8 cellular contexts compared by ENCODE assay signal in genomic region chr3:17841190-17841828, GRCh38.
DNase-seq lines count a peak whose midpoint lies in the region; ATAC-seq and TF ChIP-seq lines count a peak whose summit lies in the region.

No MANE protein-coding gene starts in this region.

- intact Hi-C loops in left colon (cut with DNase I, micrococcal nuclease) = loop anchor here in 1 of 2 donors (5.0 kb wide), 2 partner anchors 194 to 409 kb away; no protein-coding TSS in a partner anchor

- H3K4me3 ChIP-seq in cardiac fibroblast (replicated peaks in 1 of 2; ENCODE audit: low read depth in 2 of 2, low read length in 2 of 2) = no peak overlapping the region

- peak; percentile 95 for TF ChIP-seq CTCF in cardiac fibroblast (IDR thresholded peaks at IDR 0.05; ENCODE audit: low read depth, low read length)

- peak; percentile 27 for DNase-seq in NK-92 treated with Interleukin-12 subunit alpha and Interleukin-12 subunit beta, amount 100 ng/mL, for 24 hours (lab: John Stamatoyannopoulos, UW)
- DNase-seq in NK-92 (lab: John Stamatoyannopoulos, UW; ENCODE audit: unreplicated experiment) (no peak), NCI-H2029 treated with DMSO at 0.1 percent for 48 hours (lab: John Stamatoyannopoulos, UW) (peak; percentile 34), cardiac fibroblast (ENCODE audit: low read depth in 2 of 2) (peak; percentile 70 to 71), left colon (peak; percentile 37 to 80)
- peak; percentile 50 for DNase-seq in activated CD4-positive, CD25-positive, alpha-beta regulatory T cell treated with anti-CD3 and anti-CD28 coated beads, Interleukin-2, amount 50 U/mL, for 16 hours (ENCODE audit: low read depth, low spot score)
- peak; percentile 47 to 77 for DNase-seq in stimulated activated CD4-positive, alpha-beta T cell treated with anti-CD3 and anti-CD28 coated beads, Interleukin-4, amount 100 ng/mL, for 4 hours

- ATAC-seq in HG02870 (IDR thresholded peaks at IDR 0.05; ENCODE audit: unreplicated experiment) (peak; percentile 87), left colon (peak; percentile 86)
